In genomic region chr2:160269803-160270570, GRCh38 we compare ENCODE assay signal across 9 cellular contexts.
DNase-seq lines count a peak whose midpoint lies in the region; ATAC-seq and TF ChIP-seq lines count a peak whose summit lies in the region.
"Had no signal": no experiment of that assay in that cellular context is flagged by ENCODE, and none has a peak within 500 bp of the region (broad histone marks: within the 10 kb centered on the region; RNA-seq: fewer than 3 reads in every experiment).

No MANE protein-coding gene starts in this region.

- peaks cover 34% of the 10 kb centered on the region for H3K4me1 Mint-ChIP-seq in activated CD8-positive, alpha-beta T cell treated with anti-CD3 and anti-CD28 coated beads, Interleukin-2, amount 10 ng/mL, durations not matched to agents 7 days and 5 days (ENCODE audit: low read depth)

- no peaks in the 10 kb centered on the region for H3K9me3 ChIP-seq in lung (ENCODE audit: control insufficient read depth in 2 of 2, insufficient read depth in 1 of 2, low read length in 1 of 2)

- H3K4me1 ChIP-seq in lung (ENCODE audit: control insufficient read depth in 2 of 2, insufficient read depth in 2 of 2, low read length in 2 of 2): peaks cover 0 to 6% of the 10 kb centered on the region in 2 donors

- H3K27ac Mint-ChIP-seq in activated CD8-positive, alpha-beta T cell treated with anti-CD3 and anti-CD28 coated beads, Interleukin-2, amount 10 ng/mL, durations not matched to agents 7 days and 5 days: peak overlapping the region; percentile 73

- H3K4me3 Mint-ChIP-seq in activated CD8-positive, alpha-beta T cell treated with anti-CD3 and anti-CD28 coated beads, Interleukin-2, amount 10 ng/mL, durations not matched to agents 7 days and 5 days: peak overlapping the region; percentile 71

- no peaks in the 10 kb centered on the region for H3K9me3 Mint-ChIP-seq in activated CD8-positive, alpha-beta T cell treated with anti-CD3 and anti-CD28 coated beads, Interleukin-2, amount 10 ng/mL, durations not matched to agents 7 days and 5 days (ENCODE audit: insufficient read depth)

- no peaks in the 10 kb centered on the region for H3K27me3 ChIP-seq in lung (ENCODE audit: control insufficient read depth, insufficient read depth)

- peaks cover 44% of the 10 kb centered on the region for H3K36me3 Mint-ChIP-seq in activated CD8-positive, alpha-beta T cell treated with anti-CD3 and anti-CD28 coated beads, Interleukin-2, amount 10 ng/mL, durations not matched to agents 7 days and 5 days (ENCODE audit: low read depth)

- H3K36me3 ChIP-seq in lung (ENCODE audit: control insufficient read depth in 2 of 2, insufficient read depth in 2 of 2, low read length in 2 of 2): no peaks in the 10 kb centered on the region

- TF ChIP-seq CTCF in lung (IDR thresholded peaks at IDR 0.05; ENCODE audit: control extremely low read depth, extremely low read depth): peak; percentile 20

- POLR2A ChIA-PET in activated CD8-positive, alpha-beta T cell treated with anti-CD3 and anti-CD28 coated beads, Interleukin-2, amount 10 ng/mL, durations not matched to agents 7 days and 5 days (lab: Charles Lee): interaction anchor here (1.0 kb wide), 1 partner anchor 10 kb away, joined by 4 read pairs; no protein-coding TSS in a partner anchor

- WGBS in lung, 2 donors: 1 to 2% methylated on average over 51 to 53 of the region's 53 CpGs

- H3K27me3 Mint-ChIP-seq in activated CD8-positive, alpha-beta T cell treated with anti-CD3 and anti-CD28 coated beads, Interleukin-2, amount 10 ng/mL, durations not matched to agents 7 days and 5 days (ENCODE audit: low read depth): peaks cover 2% of the 10 kb centered on the region

- DNase-seq in SIG-M5 treated with dmso at 0.1 percent for 504 hours (lab: John Stamatoyannopoulos, UW; ENCODE audit: unreplicated experiment): peak; percentile 67
- no peak for DNase-seq in SIG-M5 (lab: John Stamatoyannopoulos, UW)
- DNase-seq in NCI-H460 (ENCODE audit: extremely low read depth, low read depth): peak; percentile 74
- DNase-seq in activated CD8-positive, alpha-beta T cell treated with anti-CD3 and anti-CD28 coated beads, Interleukin-2, amount 10 ng/mL, durations not matched to agents 7 days and 5 days: peak; percentile 74
- DNase-seq in effector CD8-positive, alpha-beta T cell (lab: John Stamatoyannopoulos, UW): peak; percentile 55
- DNase-seq in lung (ENCODE audit: low spot score): peak; percentile 90
- DNase-seq in stimulated activated CD4-positive, alpha-beta T cell treated with anti-CD3 and anti-CD28 coated beads, Interleukin-4, amount 100 ng/mL, for 48 hours (ENCODE audit: low read depth in 2 of 2): peak; percentile 50 to 58
- DNase-seq: DND-41 had no signal

- peak overlapping the region; percentile 84 to 98 for H3K27ac ChIP-seq in lung (ENCODE audit: low read depth in 1 of 2, low read length in 1 of 2)

- ATAC-seq in HG03045 (IDR thresholded peaks at IDR 0.05; ENCODE audit: unreplicated experiment) (peak; percentile 92), lung (ENCODE audit: insufficient read depth, low FRiP score) (peak; percentile 76)
- ATAC-seq in activated CD8-positive, alpha-beta T cell treated with anti-CD3 and anti-CD28 coated beads, Interleukin-2, amount 10 ng/mL, durations not matched to agents 7 days and 5 days: peak; percentile 90

- peak overlapping the region; percentile 21 for H3K4me3 ChIP-seq in lung

- CTCF ChIA-PET in activated CD8-positive, alpha-beta T cell treated with anti-CD3 and anti-CD28 coated beads, Interleukin-2, amount 10 ng/mL, durations not matched to agents 7 days and 5 days (lab: Charles Lee): interaction anchor here (0.6 to 2.0 kb wide), 21 partner anchors 9 to 724 kb away, joined by 3 to 14 read pairs (median 4); no protein-coding TSS in a partner anchor
